ENCODE assay signal across 26 cellular contexts in the genomic region with DNA sequence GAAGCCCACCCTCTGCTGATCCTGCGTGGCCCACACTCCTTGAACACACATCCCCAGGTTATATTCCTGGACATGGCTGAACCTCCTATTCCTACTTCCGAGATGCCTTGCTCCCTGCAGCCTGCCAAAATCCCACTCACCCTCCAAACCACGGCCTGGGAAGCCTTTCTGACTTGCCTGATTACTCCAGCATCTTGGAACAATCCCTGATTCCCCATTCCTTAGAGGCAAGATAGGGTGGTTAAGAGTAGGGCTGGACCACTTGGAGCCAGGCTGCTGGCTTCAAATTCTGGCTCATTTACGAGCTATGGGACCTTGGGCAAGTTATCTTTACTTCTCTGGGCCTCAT. TPM values are rescaled to one million over a fixed set of nuclear protein-coding genes. Genes with fewer than 3 reads are reported as not detected.
"Had no signal": no experiment of that assay in that cellular context is flagged by ENCODE, and none has a peak within 500 bp of the region (broad histone marks: within the 10 kb centered on the region; RNA-seq: fewer than 3 reads in every experiment).

No MANE protein-coding gene starts in this region.

- H3K27ac ChIP-seq: cardiac muscle cell, heart right ventricle, thoracic aorta, vagina had no signal

- ATAC-seq: activated CD8-positive, alpha-beta memory T cell treated with anti-CD3 and anti-CD28 coated beads, Interleukin-2, amount 10 ng/mL, durations not matched to agents 7 days and 5 days; activated CD8-positive, alpha-beta T cell treated with anti-CD3 and anti-CD28 coated beads for 36 hours; heart right ventricle; left colon; mucosa of descending colon; sciatic nerve; stimulated activated naive B cell treated with anti-CD40 and anti-IgM and Interleukin-4, amounts not matched to agents 10 μg/mL and 1 μg/mL and 100 μg/mL, for 72 hours; T-helper 17 cell had no signal

- H3K4me3 ChIP-seq: cardiac muscle cell, heart right ventricle, mucosa of descending colon, thoracic aorta, vagina had no signal

- H3K9me3 ChIP-seq: heart right ventricle, mucosa of descending colon, thoracic aorta, vagina had no signal

- DNase-seq: activated CD4-positive, alpha-beta T cell treated with anti-CD3 and anti-CD28 coated beads for 48 hours; activated CD4-positive, CD25-positive, alpha-beta regulatory T cell; activated CD8-positive, alpha-beta memory T cell treated with anti-CD3 and anti-CD28 coated beads, Interleukin-2, amount 10 ng/mL, durations not matched to agents 7 days and 5 days; activated CD8-positive, alpha-beta T cell treated with anti-CD3 and anti-CD28 coated beads for 36 hours; activated naive CD4-positive, alpha-beta T cell; activated T-cell treated with anti-CD3 and anti-CD28 coated beads for 4 hours; heart right ventricle; islet precursor cell; left colon; mesendoderm; mucosa of descending colon; occipital lobe; small intestine; stimulated activated CD4-positive, alpha-beta T cell treated with anti-CD3 and anti-CD28 coated beads, Interleukin-2, amount 100 ng/mL, for 24 hours; stimulated activated naive B cell treated with anti-CD40 and anti-IgM and Interleukin-4, amounts not matched to agents 10 μg/mL and 1 μg/mL and 100 μg/mL, for 72 hours; T-helper 17 cell had no signal

- H3K9me3 Mint-ChIP-seq: activated CD8-positive, alpha-beta T cell treated with anti-CD3 and anti-CD28 coated beads for 36 hours; stimulated activated naive B cell treated with anti-CD40 and anti-IgM and Interleukin-4, amounts not matched to agents 10 μg/mL and 1 μg/mL and 100 μg/mL, for 72 hours; type B pancreatic cell had no signal

- FAIRE-seq: endometrium, small intestine had no signal

- H3K27ac Mint-ChIP-seq: activated CD8-positive, alpha-beta memory T cell treated with anti-CD3 and anti-CD28 coated beads, Interleukin-2, amount 10 ng/mL, durations not matched to agents 7 days and 5 days had no signal

- H3K27me3 ChIP-seq: cardiac muscle cell, heart right ventricle, vagina had no signal

- H3K27me3 Mint-ChIP-seq: activated CD8-positive, alpha-beta memory T cell treated with anti-CD3 and anti-CD28 coated beads, Interleukin-2, amount 10 ng/mL, durations not matched to agents 7 days and 5 days; activated CD8-positive, alpha-beta T cell treated with anti-CD3 and anti-CD28 coated beads for 36 hours; stimulated activated naive B cell treated with anti-CD40 and anti-IgM and Interleukin-4, amounts not matched to agents 10 μg/mL and 1 μg/mL and 100 μg/mL, for 72 hours; T-helper 17 cell; type B pancreatic cell had no signal

- H3K4me3 Mint-ChIP-seq: activated CD8-positive, alpha-beta memory T cell treated with anti-CD3 and anti-CD28 coated beads, Interleukin-2, amount 10 ng/mL, durations not matched to agents 7 days and 5 days; activated CD8-positive, alpha-beta T cell treated with anti-CD3 and anti-CD28 coated beads for 36 hours; stimulated activated naive B cell treated with anti-CD40 and anti-IgM and Interleukin-4, amounts not matched to agents 10 μg/mL and 1 μg/mL and 100 μg/mL, for 72 hours; type B pancreatic cell had no signal

RNA-seq across cellular contexts. Expression of gene CDH22, which starts 45.9 kb away (rescaled TPM):
- total RNA-seq: activated CD8-positive, alpha-beta memory T cell treated with anti-CD3 and anti-CD28 coated beads, Interleukin-2, amount 10 ng/mL, durations not matched to agents 7 days and 5 days; activated CD8-positive, alpha-beta T cell treated with anti-CD3 and anti-CD28 coated beads for 36 hours; cardiac muscle cell; chondrocyte; epithelial cell of proximal tubule; fibroblast of villous mesenchyme; renal cortical epithelial cell; T-helper 17 cell; thoracic aorta had no signal
